Comparison of ENCODE assay signal across 9 cellular contexts in the genomic region with DNA sequence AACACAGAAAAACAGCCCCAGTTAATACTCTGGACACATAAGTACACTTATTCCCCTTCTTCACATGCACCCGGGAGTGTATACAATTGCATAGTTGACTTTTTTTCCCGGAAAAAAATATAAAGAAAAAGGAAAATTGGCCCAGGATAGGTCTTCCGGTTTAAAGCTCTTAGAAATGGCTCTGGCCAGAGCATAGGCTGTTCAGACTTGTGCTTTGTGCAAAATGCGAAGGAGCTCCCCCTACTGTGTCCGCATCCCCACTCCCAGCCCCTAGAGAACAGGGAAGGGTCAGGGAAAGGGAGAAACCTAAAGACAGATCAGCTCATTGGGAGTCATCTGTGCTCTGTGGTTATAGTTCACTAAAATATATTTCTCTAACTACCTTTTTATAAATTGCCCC. TPM values are rescaled to one million over a fixed set of nuclear protein-coding genes. Genes with fewer than 3 reads are reported as not detected.
DNase-seq lines count a peak whose midpoint lies in the region; ATAC-seq, FAIRE-seq and TF ChIP-seq lines count a peak whose summit lies in the region.
"Had no signal": no experiment of that assay in that cellular context is flagged by ENCODE, and none has a peak within 500 bp of the region (broad histone marks: within the 10 kb centered on the region; RNA-seq: fewer than 3 reads in every experiment).

No MANE protein-coding gene starts in this region.

- no peak overlapping the region for H3K27ac ChIP-seq in RWPE2 (ENCODE audit: poor library complexity, severe bottlenecking)
- H3K27ac ChIP-seq in tibial nerve: peak overlapping the region in 2 of 4 donors; percentile 36 to 44

- H3K4me3 ChIP-seq in RWPE2 (ENCODE audit: severe bottlenecking) (no peak overlapping the region), foreskin fibroblast (ENCODE audit: low read depth in 1 of 2, low read length in 2 of 2) (no peak overlapping the region), retinal pigment epithelial cell (ENCODE audit: low read length) (no peak overlapping the region), tibial nerve (no peak overlapping the region)

- no peak for TF ChIP-seq EP300 in tibial nerve (IDR thresholded peaks at IDR 0.05)

- no peaks in the 10 kb centered on the region for H3K9me3 Mint-ChIP-seq in activated T-helper 2 cell treated with anti-CD3 and anti-CD28 coated beads, Interferon-gamma antibody, Interleukin-2, Interleukin-4, amounts not matched to agents 10 μg/mL and 5 μg/mL and 100 μg/mL, durations not matched to agents 14 hours and 24 hours and 36 hours

- H3K9me3 ChIP-seq in RWPE2 (ENCODE audit: severe bottlenecking) (no peaks in the 10 kb centered on the region), tibial nerve (no peaks in the 10 kb centered on the region)

- intact Hi-C loops in activated T-helper 2 cell treated with anti-CD3 and anti-CD28 coated beads, Interferon-gamma antibody, Interleukin-2, Interleukin-4, amounts not matched to agents 10 μg/mL and 5 μg/mL and 100 μg/mL, durations not matched to agents 14 hours and 24 hours and 36 hours (cut with micrococcal nuclease): no loop called here

- DNase-seq in RWPE2 (ENCODE audit: low spot score) (no peak), foreskin fibroblast (peak in 1 of 2 donors; percentile 39), retinal pigment epithelial cell (ENCODE audit: low read depth) (no peak), GM12891 (ENCODE audit: insufficient read length, low spot score) (no peak), tibial nerve (ENCODE audit: low spot score in 2 of 2) (no peak)
- no peak for DNase-seq in activated T-helper 2 cell treated with anti-CD3 and anti-CD28 coated beads, Interferon-gamma antibody, Interleukin-2, Interleukin-4, amounts not matched to agents 10 μg/mL and 5 μg/mL and 100 μg/mL, durations not matched to agents 14 hours and 24 hours and 36 hours (ENCODE audit: low spot score)
- DNase-seq: OCI-M1 had no signal

- FAIRE-seq in G401.6 (lab: Jason Lieb, UNC) (peak; percentile 87), GM12891 (lab: Jason Lieb, UNC) (no peak)

- H3K36me3 Mint-ChIP-seq in activated T-helper 2 cell treated with anti-CD3 and anti-CD28 coated beads, Interferon-gamma antibody, Interleukin-2, Interleukin-4, amounts not matched to agents 10 μg/mL and 5 μg/mL and 100 μg/mL, durations not matched to agents 14 hours and 24 hours and 36 hours (ENCODE audit: low read depth): peaks cover 23% of the 10 kb centered on the region

- H3K27me3 ChIP-seq in RWPE2 (ENCODE audit: insufficient read depth, poor library complexity, severe bottlenecking) (no peaks in the 10 kb centered on the region), tibial nerve (no peaks in the 10 kb centered on the region)

- H3K27me3 Mint-ChIP-seq in activated T-helper 2 cell treated with anti-CD3 and anti-CD28 coated beads, Interferon-gamma antibody, Interleukin-2, Interleukin-4, amounts not matched to agents 10 μg/mL and 5 μg/mL and 100 μg/mL, durations not matched to agents 14 hours and 24 hours and 36 hours (ENCODE audit: low read depth): no peaks in the 10 kb centered on the region

- H3K36me3 ChIP-seq in RWPE2 (ENCODE audit: low read depth) (peaks cover 21% of the 10 kb centered on the region), tibial nerve (peaks cover 0 to 44% (median 13%) of the 10 kb centered on the region in 3 donors)

- ATAC-seq in RWPE2 (ENCODE audit: low read depth) (peak; percentile 28; the same call in 2 of the 3 replicates), HG03196 (IDR thresholded peaks at IDR 0.05; ENCODE audit: unreplicated experiment) (no peak)

- peak; percentile 44 for TF ChIP-seq CTCF in RWPE2 (IDR thresholded peaks at IDR 0.05; ENCODE audit: poor library complexity, severe bottlenecking)
- peak; percentile 19 for TF ChIP-seq CTCF in foreskin fibroblast (IDR thresholded peaks at IDR 0.05; ENCODE audit: low read depth, low read length)
- TF ChIP-seq CTCF in retinal pigment epithelial cell (conservative IDR thresholded peaks at IDR 0.05; ENCODE audit: low read depth, low read length): peak; percentile 71
- TF ChIP-seq CTCF in tibial nerve (IDR thresholded peaks at IDR 0.05): peak in 2 of 5 experiments; percentile 10 to 14

- H3K4me1 ChIP-seq in RWPE2 (ENCODE audit: insufficient read depth, poor library complexity, severe bottlenecking) (peaks cover 27% of the 10 kb centered on the region), tibial nerve (peaks cover 0 to 35% (median 18%) of the 10 kb centered on the region in 4 donors)

- H3K27ac Mint-ChIP-seq in activated T-helper 2 cell treated with anti-CD3 and anti-CD28 coated beads, Interferon-gamma antibody, Interleukin-2, Interleukin-4, amounts not matched to agents 10 μg/mL and 5 μg/mL and 100 μg/mL, durations not matched to agents 14 hours and 24 hours and 36 hours: no peak overlapping the region

- peaks cover 29% of the 10 kb centered on the region for H3K4me1 Mint-ChIP-seq in activated T-helper 2 cell treated with anti-CD3 and anti-CD28 coated beads, Interferon-gamma antibody, Interleukin-2, Interleukin-4, amounts not matched to agents 10 μg/mL and 5 μg/mL and 100 μg/mL, durations not matched to agents 14 hours and 24 hours and 36 hours (ENCODE audit: low read depth)

- no peak overlapping the region for H3K4me3 Mint-ChIP-seq in activated T-helper 2 cell treated with anti-CD3 and anti-CD28 coated beads, Interferon-gamma antibody, Interleukin-2, Interleukin-4, amounts not matched to agents 10 μg/mL and 5 μg/mL and 100 μg/mL, durations not matched to agents 14 hours and 24 hours and 36 hours (ENCODE audit: low read depth)

- WGBS in tibial nerve, 2 donors: 15 to 21% methylated on average over 5 of the region's 5 CpGs

- TF ChIP-seq POLR2A in GM12891 (IDR thresholded peaks at IDR 0.05; ENCODE audit: low read depth, low read length) (no peak), tibial nerve (IDR thresholded peaks at IDR 0.05) (no peak)

TF ChIP-seq in GM12891, 5 proteins besides CTCF, POLR2A, EP300 and RAD21:
- TF ChIP-seq POU2F2 (IDR thresholded peaks at IDR 0.05; ENCODE audit: low read depth, low read length) (no peak), TAF1 (IDR thresholded peaks at IDR 0.05; ENCODE audit: low read depth, low read length) (no peak), POLR2AphosphoS5 (IDR thresholded peaks at IDR 0.05; ENCODE audit: low read depth, low read length) (no peak), SPI1 (IDR thresholded peaks at IDR 0.05; ENCODE audit: low read depth, low read length) (no peak), PAX5 (IDR thresholded peaks at IDR 0.05; ENCODE audit: insufficient read depth, low read length, severe bottlenecking) (no peak)

RNA-seq across cellular contexts. Expression of a gene that starts 5.5 kb away (rescaled TPM):
- polyA plus RNA-seq in GM12891 (2012; ENCODE audit: low read depth, missing spikeins): 0.73 TPM
- 5.2 and 5.5 TPM in 2 replicates for total RNA-seq in activated T-helper 2 cell treated with anti-CD3 and anti-CD28 coated beads, Interferon-gamma antibody, Interleukin-2, Interleukin-4, amounts not matched to agents 10 μg/mL and 5 μg/mL and 100 μg/mL, durations not matched to agents 14 hours and 24 hours and 36 hours
- 10 to 100 TPM; 10.3 to 21.4 (median 13.6) TPM for total RNA-seq in tibial nerve

RNA-seq across cellular contexts. Expression of a gene that starts 14.6 kb away (rescaled TPM):
- 52.4 TPM for polyA plus RNA-seq in GM12891 (2012; ENCODE audit: low read depth, missing spikeins)
- total RNA-seq in activated T-helper 2 cell treated with anti-CD3 and anti-CD28 coated beads, Interferon-gamma antibody, Interleukin-2, Interleukin-4, amounts not matched to agents 10 μg/mL and 5 μg/mL and 100 μg/mL, durations not matched to agents 14 hours and 24 hours and 36 hours: 109 and 113 TPM in 2 replicates
- total RNA-seq in tibial nerve: 10 to 100 TPM in 2 of 4 donors, 1 to 10 TPM in 2; 6.3 to 14.3 (median 9.7) TPM

RNA-seq across cellular contexts. Expression of a gene that starts 24.6 kb away (rescaled TPM):
- polyA plus RNA-seq in GM12891 (2012; ENCODE audit: low read depth, missing spikeins): 6.9 TPM
- 17.9 and 18.4 TPM in 2 replicates for total RNA-seq in activated T-helper 2 cell treated with anti-CD3 and anti-CD28 coated beads, Interferon-gamma antibody, Interleukin-2, Interleukin-4, amounts not matched to agents 10 μg/mL and 5 μg/mL and 100 μg/mL, durations not matched to agents 14 hours and 24 hours and 36 hours
- 1 to 10 TPM in 2 of 4 donors, under 1 TPM in 2; 0.66 to 2.7 (median 1.8) TPM for total RNA-seq in tibial nerve

RNA-seq across cellular contexts. Expression of a gene that starts 42.8 kb away (rescaled TPM):
- 15.7 TPM for polyA plus RNA-seq in GM12891 (2012; ENCODE audit: low read depth, missing spikeins)
- total RNA-seq in activated T-helper 2 cell treated with anti-CD3 and anti-CD28 coated beads, Interferon-gamma antibody, Interleukin-2, Interleukin-4, amounts not matched to agents 10 μg/mL and 5 μg/mL and 100 μg/mL, durations not matched to agents 14 hours and 24 hours and 36 hours: 23.6 and 26.6 TPM in 2 replicates
- 10 to 100 TPM; 28.5 to 81.9 (median 57.8) TPM for total RNA-seq in tibial nerve
